ENCODE assay signal across 8 cellular contexts in genomic region chr5:170184007-170184687, GRCh38. TPM values are rescaled to one million over a fixed set of nuclear protein-coding genes. Genes with fewer than 3 reads are reported as not detected.
DNase-seq lines count a peak whose midpoint lies in the region; ATAC-seq and TF ChIP-seq lines count a peak whose summit lies in the region.

No MANE protein-coding gene starts in this region.

- BruUV-seq in A673 (replicated peaks; lab: Mats Ljungman, UMichigan) = no TSS peak

- H4K20me1 ChIP-seq in neural progenitor cell (ENCODE audit: low read depth) = no peaks in the 10 kb centered on the region

- peak; percentile 84 for TF ChIP-seq CTCF in A673 (conservative IDR thresholded peaks at IDR 0.05; ENCODE audit: low read depth, low read length)
- peak; percentile 89 for TF ChIP-seq CTCF in GM12872 (IDR thresholded peaks at IDR 0.05; ENCODE audit: insufficient read depth, low read depth, low read length)
- peak; percentile 91 for TF ChIP-seq CTCF in neural progenitor cell (IDR thresholded peaks at IDR 0.05)

- H3K9ac ChIP-seq in neural progenitor cell = no peak overlapping the region

- H3K9me3 Mint-ChIP-seq in neural progenitor cell = no peaks in the 10 kb centered on the region

- ATAC-seq in HG02938 (IDR thresholded peaks at IDR 0.05; ENCODE audit: unreplicated experiment) = peak; percentile 70

- DNase-seq in A673 (ENCODE audit: low spot score) = peak; percentile 66
- DNase-seq in NCI-H526 (lab: John Stamatoyannopoulos, UW) = peak; percentile 47 to 88
- peak; percentile 23 for DNase-seq in activated T-cell treated with anti-CD3 and anti-CD28 coated beads for 24 hours (ENCODE audit: low read depth)
- peak; percentile 35 for DNase-seq in fibroblast of the conjunctiva (ENCODE audit: low read depth)
- DNase-seq in neural progenitor cell (ENCODE audit: low spot score) = peak; percentile 87
- DNase-seq in ureter (ENCODE audit: low spot score) = peak; percentile 53

- no peak overlapping the region for H3K4me2 ChIP-seq in neural progenitor cell

- H3K9me3 ChIP-seq in A673 (ENCODE audit: low read depth, low read length, poor library complexity, severe bottlenecking) (no peaks in the 10 kb centered on the region), neural progenitor cell (ENCODE audit: low read depth) (no peaks in the 10 kb centered on the region)

- no peaks in the 10 kb centered on the region for H3K27me3 ChIP-seq in A673 (replicated peaks; ENCODE audit: insufficient read depth, low read depth, low read length, poor library complexity)
- no peaks in the 10 kb centered on the region for H3K27me3 ChIP-seq in neural progenitor cell

- POLR2A ChIA-PET in A673 (lab: Charles Lee; ENCODE audit: low non-redundant PET) = no interaction called here

- peaks cover 17% of the 10 kb centered on the region for H3K4me1 Mint-ChIP-seq in neural progenitor cell

- H3K36me3 Mint-ChIP-seq in neural progenitor cell = no peaks in the 10 kb centered on the region

- H3K27ac Mint-ChIP-seq in neural progenitor cell = no peak overlapping the region

- H3K4me3 ChIP-seq in A673 (ENCODE audit: low read depth, low read length, poor library complexity, severe bottlenecking) = no peak overlapping the region
- H3K4me3 ChIP-seq in neural progenitor cell = no peak overlapping the region

- H3F3A ChIP-seq in neural progenitor cell (ENCODE audit: low read depth) = peaks cover 12% of the 10 kb centered on the region

- no peaks in the 10 kb centered on the region for H3K36me3 ChIP-seq in A673 (ENCODE audit: insufficient read depth, low read length, poor library complexity, severe bottlenecking)
- no peaks in the 10 kb centered on the region for H3K36me3 ChIP-seq in neural progenitor cell

- H3K4me1 ChIP-seq in A673 (ENCODE audit: insufficient read depth, low read length, poor library complexity, severe bottlenecking) (no peaks in the 10 kb centered on the region), neural progenitor cell (peaks cover 17% of the 10 kb centered on the region)

- intact Hi-C loops in A673 (cut with micrococcal nuclease; ENCODE audit: unreplicated experiment) = loop anchor here (1.0 to 10.0 kb wide), 2 partner anchors 84 to 1509 kb away; no protein-coding TSS in a partner anchor

- no peaks in the 10 kb centered on the region for H3K79me2 ChIP-seq in neural progenitor cell (ENCODE audit: low read depth)

- H3K27ac ChIP-seq in A673 (ENCODE audit: low read depth, low read length, poor library complexity, severe bottlenecking) = no peak overlapping the region
- H3K27ac ChIP-seq in neural progenitor cell = no peak overlapping the region

- CTCF ChIA-PET in A673 (lab: Charles Lee) = interaction anchor here (0.6 to 1.7 kb wide), 4 partner anchors 12 to 483 kb away, joined by 3 to 7 read pairs (median 4); no protein-coding TSS in a partner anchor

- H3K4me3 Mint-ChIP-seq in neural progenitor cell = no peak overlapping the region

- H2AFZ ChIP-seq in neural progenitor cell (replicated peaks) = no peak overlapping the region

- H3K27me3 Mint-ChIP-seq in neural progenitor cell (ENCODE audit: insufficient read depth, low read depth) = peaks cover 8% of the 10 kb centered on the region

RNA-seq across cellular contexts. Expression of gene C5orf58, which starts 48.6 kb away (rescaled TPM):
- not detected in 2 replicates for total RNA-seq in A673 (2021)
- not detected in 2 replicates for total RNA-seq in neural progenitor cell (ENCODE audit: low replicate concordance)
- total RNA-seq in ureter = not detected

Comparison
In these comparisons a context has a peak if more than half of its experiments do, and no peak if none do; other contexts are left out.
1. DNase-seq: peak in every context shown above with its lines; median percentile 87 in neural progenitor cell; 68 in NCI-H526; 66 in A673; 53 in ureter; 35 in fibroblast of the conjunctiva; 23 in activated T-cell treated with anti-CD3 and anti-CD28 coated beads for 24 hours.